ENCODE assay signal across 23 cellular contexts in the genomic region with DNA sequence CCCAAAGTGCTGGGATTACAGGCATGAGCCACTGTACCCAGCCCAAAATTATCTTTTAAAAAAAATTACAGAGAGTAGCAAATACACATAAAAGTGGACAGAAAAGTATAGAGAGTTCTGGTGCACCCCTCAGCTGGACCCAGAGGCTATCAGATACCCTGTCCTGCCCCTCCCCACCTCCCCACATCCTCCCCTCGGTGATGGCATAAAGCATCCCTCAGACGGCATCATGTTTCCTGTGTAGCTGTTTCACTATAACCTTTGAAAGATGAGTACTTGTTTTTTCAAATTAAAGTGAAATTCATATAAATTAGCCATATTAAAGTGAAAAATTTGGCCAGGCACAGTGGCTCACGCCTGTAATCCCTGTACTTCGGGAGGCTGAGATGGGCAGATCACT. TPM values are rescaled to one million over a fixed set of nuclear protein-coding genes. Genes with fewer than 3 reads are reported as not detected.
DNase-seq lines count a peak whose midpoint lies in the region; ATAC-seq and TF ChIP-seq lines count a peak whose summit lies in the region.
"Had no signal": no experiment of that assay in that cellular context is flagged by ENCODE, and none has a peak within 500 bp of the region (broad histone marks: within the 10 kb centered on the region; RNA-seq: fewer than 3 reads in every experiment).

No MANE protein-coding gene starts in this region.

- no peak overlapping the region for H2BK120ac ChIP-seq in H9 (ENCODE audit: low read depth, low read length, poor library complexity, severe bottlenecking)

- H2AFZ ChIP-seq in H9 (ENCODE audit: low read length), result no peak overlapping the region

- no peak overlapping the region for H2BK20ac ChIP-seq in H9 (ENCODE audit: low read depth, low read length, poor library complexity, severe bottlenecking)

- H3T11ph ChIP-seq in H9 (ENCODE audit: low read length), result no peak overlapping the region

- no peaks in the 10 kb centered on the region for H3K79me1 ChIP-seq in H9 (ENCODE audit: insufficient read depth, low read depth, low read length, poor library complexity, severe bottlenecking)

- H3K14ac ChIP-seq in H9 (ENCODE audit: insufficient read depth, low read length), result no peak overlapping the region

- CTCF ChIA-PET in RWPE1 (lab: Yijun Ruan, JAX), result interaction anchor here (0.7 kb wide), 1 partner anchor 116 kb away, joined by 4 read pairs; no protein-coding TSS in a partner anchor
- CTCF ChIA-PET in activated naive CD4-positive, alpha-beta T cell treated with anti-CD3 and anti-CD28 coated beads, Interleukin-2, amount 10 ng/mL, durations not matched to agents 7 days and 5 days (lab: Charles Lee), result no interaction called here

- H3K18ac ChIP-seq in H9 (ENCODE audit: insufficient read length, low read depth, low read length), result no peak overlapping the region

- no peak overlapping the region for H2BK15ac ChIP-seq in H9 (ENCODE audit: low read depth, low read length)

- H3K9me3 Mint-ChIP-seq in activated naive CD4-positive, alpha-beta T cell treated with anti-CD3 and anti-CD28 coated beads, Interleukin-2, amount 10 ng/mL, durations not matched to agents 7 days and 5 days, result no peaks in the 10 kb centered on the region
- H3K9me3 Mint-ChIP-seq in natural killer cell treated with Interleukin-12 subunit alpha and Interleukin-12 subunit beta and Interleukin-15 and Interleukin-18, amount 100 ng/mL, for 72 hours, result no peaks in the 10 kb centered on the region
- H3K9me3 Mint-ChIP-seq in H9, result 0 out of 5 replicates have a peak, but pooled peaks cover 0 to 2% of the 10 kb centered on the region in 2 experiments
- H3K9me3 Mint-ChIP-seq: activated naive CD4-positive, alpha-beta T cell treated with anti-CD3 and anti-CD28 coated beads, Interleukin-2, amount 50 U/mL, for 72 hours had no signal

- no peak overlapping the region for H3K23ac ChIP-seq in H9 (ENCODE audit: insufficient read length, low read depth, low read length)

- H4K91ac ChIP-seq in H9 (ENCODE audit: insufficient read length, low read depth, low read length), result no peak overlapping the region

- H2BK5ac ChIP-seq in H9 (ENCODE audit: insufficient read length, low read length), result no peak overlapping the region

- no peak overlapping the region for H4K8ac ChIP-seq in H9 (replicated peaks; ENCODE audit: insufficient read length, low read depth, low read length)

- H3K79me2 ChIP-seq in H9 (ENCODE audit: insufficient read depth, low read length), result no peaks in the 10 kb centered on the region

- ATAC-seq in natural killer cell treated with Interleukin-12 subunit alpha and Interleukin-12 subunit beta and Interleukin-15 and Interleukin-18, amount 100 ng/mL, for 72 hours, result peak in 1 of 2 donors; percentile 58
- ATAC-seq in HG02588 (IDR thresholded peaks at IDR 0.05; ENCODE audit: unreplicated experiment), result no peak
- ATAC-seq: gastrocnemius medialis, GM12878 had no signal

- no peak overlapping the region for H2BK12ac ChIP-seq in H9 (ENCODE audit: insufficient read length, low read depth, low read length)

- peaks cover 43% of the 10 kb centered on the region for H3K4me1 Mint-ChIP-seq in activated naive CD4-positive, alpha-beta T cell treated with anti-CD3 and anti-CD28 coated beads, Interleukin-2, amount 10 ng/mL, durations not matched to agents 7 days and 5 days
- H3K4me1 Mint-ChIP-seq in natural killer cell treated with Interleukin-12 subunit alpha and Interleukin-12 subunit beta and Interleukin-15 and Interleukin-18, amount 100 ng/mL, for 72 hours (ENCODE audit: low read depth in 2 of 2), result peaks cover 15 to 26% of the 10 kb centered on the region in 2 donors
- H3K4me1 Mint-ChIP-seq in H9, result peaks cover 14 to 20% of the 10 kb centered on the region in 2 experiments

- WGBS in H9 (ENCODE audit: extremely low coverage, insufficient read length, low lambda C conversion rate), result no CpG with 5 or more reads among the region's 4 CpGs

- H4K20me1 ChIP-seq in H9 (ENCODE audit: control insufficient read depth, insufficient read depth, insufficient read length), result no peaks in the 10 kb centered on the region

- H3K9me3 ChIP-seq in H9 (ENCODE audit: control insufficient read depth, low read depth, low read length), result no peaks in the 10 kb centered on the region
- H3K9me3 ChIP-seq: esophagus muscularis mucosa, gastrocnemius medialis, testis had no signal

- DNase-seq in activated naive CD4-positive, alpha-beta T cell treated with Interleukin-2 at 50 U/mL for 16 hours, result peak; percentile 18
- no peak for DNase-seq in activated naive CD4-positive, alpha-beta T cell treated with anti-CD3 and anti-CD28 coated beads, Interleukin-2, amount 50 U/mL, for 16 hours
- DNase-seq in RWPE1 (ENCODE audit: low spot score), result no peak
- peak; percentile 72 for DNase-seq in activated naive CD4-positive, alpha-beta T cell treated with anti-CD3 and anti-CD28 coated beads, Interleukin-2, amount 10 ng/mL, durations not matched to agents 7 days and 5 days
- no peak for DNase-seq in natural killer cell treated with Interleukin-12 subunit alpha and Interleukin-12 subunit beta and Interleukin-15 and Interleukin-18, amount 100 ng/mL, for 72 hours (ENCODE audit: low spot score)
- DNase-seq in H9, result no peak
- no peak for DNase-seq in ACHN
- DNase-seq: activated T-cell treated with anti-CD3 and anti-CD28 coated beads for 4 hours, gastrocnemius medialis, KBM-7, kidney, NCI-H1694, testis had no signal

- no peak overlapping the region for H4K5ac ChIP-seq in H9 (ENCODE audit: insufficient read length, low read depth, low read length)

- no peak overlapping the region for H2AK5ac ChIP-seq in H9 (ENCODE audit: insufficient read length, low read length)

- no peaks in the 10 kb centered on the region for H3K27me3 ChIP-seq in H9 (ENCODE audit: insufficient read depth, low read length)
- H3K27me3 ChIP-seq: esophagus muscularis mucosa, gastrocnemius medialis, testis had no signal

- POLR2A ChIA-PET in RWPE1 (lab: Yijun Ruan, JAX; ENCODE audit: low non-redundant PET), result no interaction called here

- H3K36me3 Mint-ChIP-seq in activated naive CD4-positive, alpha-beta T cell treated with anti-CD3 and anti-CD28 coated beads, Interleukin-2, amount 10 ng/mL, durations not matched to agents 7 days and 5 days, result no peaks in the 10 kb centered on the region
- no peaks in the 10 kb centered on the region for H3K36me3 Mint-ChIP-seq in natural killer cell treated with Interleukin-12 subunit alpha and Interleukin-12 subunit beta and Interleukin-15 and Interleukin-18, amount 100 ng/mL, for 72 hours
- no peaks in the 10 kb centered on the region for H3K36me3 Mint-ChIP-seq in H9 (ENCODE audit: insufficient read depth in 1 of 3, low read depth in 3 of 3)

- H3K9ac ChIP-seq in H9 (ENCODE audit: extremely low read depth, insufficient read length, low read length), result no peak overlapping the region

- TF ChIP-seq CTCF in RWPE1 (conservative IDR thresholded peaks at IDR 0.05; ENCODE audit: low read depth) (no peak), H9 (conservative IDR thresholded peaks at IDR 0.05) (no peak)

- no peak overlapping the region for H3K4ac ChIP-seq in H9 (ENCODE audit: low read depth, low read length)

- peak overlapping the region; percentile 71 for H3K27ac Mint-ChIP-seq in activated naive CD4-positive, alpha-beta T cell treated with anti-CD3 and anti-CD28 coated beads, Interleukin-2, amount 10 ng/mL, durations not matched to agents 7 days and 5 days
- peak overlapping the region; percentile 28 to 88 for H3K27ac Mint-ChIP-seq in natural killer cell treated with Interleukin-12 subunit alpha and Interleukin-12 subunit beta and Interleukin-15 and Interleukin-18, amount 100 ng/mL, for 72 hours
- H3K27ac Mint-ChIP-seq in H9, result no peak overlapping the region

- H3K4me3 Mint-ChIP-seq in activated naive CD4-positive, alpha-beta T cell treated with anti-CD3 and anti-CD28 coated beads, Interleukin-2, amount 10 ng/mL, durations not matched to agents 7 days and 5 days, result no peak overlapping the region
- H3K4me3 Mint-ChIP-seq in natural killer cell treated with Interleukin-12 subunit alpha and Interleukin-12 subunit beta and Interleukin-15 and Interleukin-18, amount 100 ng/mL, for 72 hours, result no peak overlapping the region
- H3K4me3 Mint-ChIP-seq in H9, result no peak overlapping the region

- no peak overlapping the region for H3K4me2 ChIP-seq in H9 (ENCODE audit: insufficient read depth, insufficient read length, low read length)

- H3K27me3 Mint-ChIP-seq in activated naive CD4-positive, alpha-beta T cell treated with anti-CD3 and anti-CD28 coated beads, Interleukin-2, amount 10 ng/mL, durations not matched to agents 7 days and 5 days, result no peaks in the 10 kb centered on the region
- H3K27me3 Mint-ChIP-seq in natural killer cell treated with Interleukin-12 subunit alpha and Interleukin-12 subunit beta and Interleukin-15 and Interleukin-18, amount 100 ng/mL, for 72 hours, result no peaks in the 10 kb centered on the region
- H3K27me3 Mint-ChIP-seq in H9 (ENCODE audit: low read depth), result peaks cover 3% of the 10 kb centered on the region

- no peak overlapping the region for H3K56ac ChIP-seq in H9 (ENCODE audit: insufficient read length, low read depth, low read length)

- in situ Hi-C loops in ACHN (cut with HindIII; ENCODE audit: low pct_ligation_motif_present, low pct_unique_long_range_greater_than_20kb, low sequenced_read_pairs), result no loop called here

- H3K23me2 ChIP-seq in H9 (ENCODE audit: insufficient read length, low read depth, low read length, poor library complexity, severe bottlenecking), result peaks cover 7% of the 10 kb centered on the region

- H3K27ac ChIP-seq in RWPE1 (peak overlapping the region; percentile 29), H9 (ENCODE audit: insufficient read length, low read depth, low read length) (no peak overlapping the region)
- H3K27ac ChIP-seq: C4-2B, testis had no signal

- H3K4me1 ChIP-seq in H9 (ENCODE audit: insufficient read depth, low read length), result peaks cover 7% of the 10 kb centered on the region; the same call in 1 of the 2 replicates
- H3K4me1 ChIP-seq: gastrocnemius medialis had no signal

RNA-seq across cellular contexts. Expression of gene SLC27A1, which starts 20.1 kb away (rescaled TPM):
- total RNA-seq in natural killer cell treated with Interleukin-12 subunit alpha and Interleukin-12 subunit beta and Interleukin-15 and Interleukin-18, amount 100 ng/mL, for 72 hours, result 1 to 10 TPM; 2.2 to 6.0 TPM
- 6.3 and 6.4 TPM in 2 replicates for total RNA-seq in H9 (2021)

RNA-seq across cellular contexts. Expression of gene PGLS, which starts 21.0 kb away (rescaled TPM):
- 10 to 100 TPM; 42.8 to 64.6 TPM for total RNA-seq in natural killer cell treated with Interleukin-12 subunit alpha and Interleukin-12 subunit beta and Interleukin-15 and Interleukin-18, amount 100 ng/mL, for 72 hours
- total RNA-seq in H9 (2021), result 73.1 and 76.0 TPM in 2 replicates

RNA-seq across cellular contexts. Expression of gene NXNL1, which starts 29.7 kb away (rescaled TPM):
- not detected for total RNA-seq in natural killer cell treated with Interleukin-12 subunit alpha and Interleukin-12 subunit beta and Interleukin-15 and Interleukin-18, amount 100 ng/mL, for 72 hours
- not detected in 2 replicates for total RNA-seq in H9 (2021)
- total RNA-seq: activated naive CD4-positive, alpha-beta T cell treated with anti-CD3 and anti-CD28 coated beads, Interleukin-2, amount 50 U/mL, for 72 hours; chondrocyte; esophagus muscularis mucosa; gastrocnemius medialis; GM12878; HT-29; kidney; lung; mucosa of gallbladder; pulmonary artery endothelial cell had no signal

RNA-seq across cellular contexts. Expression of gene TMEM221, which starts 41.9 kb away (rescaled TPM):
- total RNA-seq in natural killer cell treated with Interleukin-12 subunit alpha and Interleukin-12 subunit beta and Interleukin-15 and Interleukin-18, amount 100 ng/mL, for 72 hours, result not detected
- 1.4 TPM in 2 replicates for total RNA-seq in H9 (2021)
- total RNA-seq: activated naive CD4-positive, alpha-beta T cell treated with anti-CD3 and anti-CD28 coated beads, Interleukin-2, amount 50 U/mL, for 72 hours; gastrocnemius medialis; GM12878; HT-29; pulmonary artery endothelial cell had no signal

Comparison
In these comparisons a context has a peak if more than half of its experiments do, and no peak if none do; other contexts are left out.
1. DNase-seq: peak in activated naive CD4-positive, alpha-beta T cell treated with Interleukin-2 at 50 U/mL for 16 hours (single experiment) and activated naive CD4-positive, alpha-beta T cell treated with anti-CD3 and anti-CD28 coated beads, Interleukin-2, amount 10 ng/mL, durations not matched to agents 7 days and 5 days (single experiment); none in activated naive CD4-positive, alpha-beta T cell treated with anti-CD3 and anti-CD28 coated beads, Interleukin-2, amount 50 U/mL, for 16 hours (single experiment), RWPE1 (single experiment), natural killer cell treated with Interleukin-12 subunit alpha and Interleukin-12 subunit beta and Interleukin-15 and Interleukin-18, amount 100 ng/mL, for 72 hours (single experiment), H9 (single experiment) and ACHN (single experiment).
2. H3K27ac Mint-ChIP-seq: peak in activated naive CD4-positive, alpha-beta T cell treated with anti-CD3 and anti-CD28 coated beads, Interleukin-2, amount 10 ng/mL, durations not matched to agents 7 days and 5 days (single experiment) and natural killer cell treated with Interleukin-12 subunit alpha and Interleukin-12 subunit beta and Interleukin-15 and Interleukin-18, amount 100 ng/mL, for 72 hours (2 of 2); none in H9 (0 of 3).